Comparison of ENCODE assay signal across 1 cellular context in genomic region chr12:116298578-116298977, GRCh38.
A peak's percentile ranks its signal among the peaks of the same experiment; 100 is the strongest.
TF ChIP-seq lines count a peak whose summit lies in the region.

No MANE protein-coding gene starts in this region.

TF ChIP-seq in K562, 482 proteins besides CTCF, POLR2A, EP300 and RAD21 (continued from another document):
- TF ChIP-seq, protein P1, sequence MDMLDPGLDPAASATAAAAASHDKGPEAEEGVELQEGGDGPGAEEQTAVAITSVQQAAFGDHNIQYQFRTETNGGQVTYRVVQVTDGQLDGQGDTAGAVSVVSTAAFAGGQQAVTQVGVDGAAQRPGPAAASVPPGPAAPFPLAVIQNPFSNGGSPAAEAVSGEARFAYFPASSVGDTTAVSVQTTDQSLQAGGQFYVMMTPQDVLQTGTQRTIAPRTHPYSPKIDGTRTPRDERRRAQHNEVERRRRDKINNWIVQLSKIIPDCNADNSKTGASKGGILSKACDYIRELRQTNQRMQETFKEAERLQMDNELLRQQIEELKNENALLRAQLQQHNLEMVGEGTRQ (CRISPR knock-in tag; IDR thresholded peaks at IDR 0.05), result no peak
- TF ChIP-seq HDAC2 (IDR thresholded peaks at IDR 0.05) (peak; percentile 39; the same call in 1 of the 2 replicates), ZNF780A (CRISPR knock-in tag; IDR thresholded peaks at IDR 0.05) (no peak), ADNP (tag; IDR thresholded peaks at IDR 0.05) (peak; percentile 87), SMARCA5 (IDR thresholded peaks at IDR 0.05) (0 out of 2 replicates have a peak, but pooled peaks have one; percentile 28), ZNF124 (CRISPR knock-in tag; IDR thresholded peaks at IDR 0.05) (no peak), XRCC4 (IDR thresholded peaks at IDR 0.05; ENCODE audit: extremely low read depth, insufficient read depth, insufficient read length) (no peak), KDM1A (IDR thresholded peaks at IDR 0.05) (0 out of 4 replicates have a peak, but pooled peaks have one; percentile 18 to 47)
TF ChIP-seq in K562: peak in this region for 6.
